7 cellular contexts compared by ENCODE assay signal in genomic region chr19:45451850-45452387, GRCh38. TPM values are rescaled to one million over a fixed set of nuclear protein-coding genes. Genes with fewer than 3 reads are reported as not detected.
DNase-seq lines count a peak whose midpoint lies in the region; TF ChIP-seq lines count a peak whose summit lies in the region.
"Had no signal": no experiment of that assay in that cellular context is flagged by ENCODE, and none has a peak within 500 bp of the region (broad histone marks: within the 10 kb centered on the region; RNA-seq: fewer than 3 reads in every experiment).

No MANE protein-coding gene starts in this region.

- WGBS in esophagus, 2 donors, result 73 to 80% methylated on average over 12 of the region's 12 CpGs

- POLR2A ChIA-PET in HEK293T (lab: Yijun Ruan, JAX), result no interaction called here

- H3K4me3 ChIP-seq in esophagus (ENCODE audit: low read depth in 1 of 2, low read length in 2 of 2), result peak overlapping the region in 1 of 2 donors; percentile 64
- H3K4me3 ChIP-seq in subcutaneous abdominal adipose tissue (ENCODE audit: low read depth in 1 of 5, low read length in 5 of 5), result peak overlapping the region in 4 of 5 donors; percentile 71 to 90 (median 83)

- no peaks in the 10 kb centered on the region for H3K27me3 ChIP-seq in esophagus (ENCODE audit: control insufficient read depth in 1 of 2, insufficient read depth in 2 of 2, low read length in 2 of 2)
- H3K27me3 ChIP-seq in subcutaneous abdominal adipose tissue (ENCODE audit: control insufficient read depth in 5 of 5, insufficient read depth in 4 of 5, low read length in 5 of 5), result peaks cover 0 to 3% (median 0%) of the 10 kb centered on the region in 5 donors

- no peaks in the 10 kb centered on the region for H3K36me3 ChIP-seq in esophagus (ENCODE audit: control insufficient read depth in 2 of 2, insufficient read depth in 2 of 2, low read length in 1 of 2)
- H3K36me3 ChIP-seq in subcutaneous abdominal adipose tissue (ENCODE audit: control insufficient read depth in 5 of 5, insufficient read depth in 5 of 5, low read length in 5 of 5), result no peaks in the 10 kb centered on the region

- H3K4me1 Mint-ChIP-seq in activated T-cell treated with anti-CD3 and anti-CD28 coated beads, Interleukin-2, amount 50 U/mL, for 24 hours (ENCODE audit: low read depth), result peaks cover 48% of the 10 kb centered on the region

- H3K9me3 Mint-ChIP-seq in activated T-cell treated with anti-CD3 and anti-CD28 coated beads, Interleukin-2, amount 50 U/mL, for 24 hours, result no peaks in the 10 kb centered on the region

- no peaks in the 10 kb centered on the region for H3K27me3 Mint-ChIP-seq in activated T-cell treated with anti-CD3 and anti-CD28 coated beads, Interleukin-2, amount 50 U/mL, for 24 hours

- H3K9me3 ChIP-seq in esophagus (ENCODE audit: control insufficient read depth in 2 of 2, insufficient read depth in 1 of 2, low read depth in 1 of 2, low read length in 1 of 2), result no peaks in the 10 kb centered on the region
- no peaks in the 10 kb centered on the region for H3K9me3 ChIP-seq in subcutaneous abdominal adipose tissue (ENCODE audit: control insufficient read depth in 5 of 5, low read length in 5 of 5)

- H3K9ac ChIP-seq in subcutaneous abdominal adipose tissue (ENCODE audit: low read length in 5 of 5), result no peak overlapping the region

- CTCF ChIA-PET in HEK293T (lab: Yijun Ruan, JAX), result no interaction called here

- no peak for DNase-seq in activated T-cell treated with anti-CD3 and anti-CD28 coated beads, Interleukin-2, amount 50 U/mL, for 24 hours
- DNase-seq in activated T-cell treated with anti-CD3 and anti-CD28 coated beads for 4 hours (no peak), posterior vena cava (ENCODE audit: low spot score) (no peak), HEK293T (ENCODE audit: extremely low spot score) (no peak)
- DNase-seq: NCI-H2029 treated with DMSO at 0.1 percent for 48 hours had no signal

- peaks cover 6% of the 10 kb centered on the region for H3K36me3 Mint-ChIP-seq in activated T-cell treated with anti-CD3 and anti-CD28 coated beads, Interleukin-2, amount 50 U/mL, for 24 hours (ENCODE audit: low read depth)

- H3K4me3 Mint-ChIP-seq in activated T-cell treated with anti-CD3 and anti-CD28 coated beads, Interleukin-2, amount 50 U/mL, for 24 hours, result peak overlapping the region; percentile 80

- H3K27ac ChIP-seq in esophagus (ENCODE audit: low read depth in 2 of 2, low read length in 1 of 2), result peak overlapping the region; percentile 97 to 99
- no peak overlapping the region for H3K27ac ChIP-seq in subcutaneous abdominal adipose tissue (ENCODE audit: low read depth, low read length)

- H3K4me1 ChIP-seq in esophagus (ENCODE audit: control insufficient read depth in 2 of 2, insufficient read depth in 2 of 2, low read length in 1 of 2), result peaks cover 2 to 15% of the 10 kb centered on the region in 2 donors
- H3K4me1 ChIP-seq in subcutaneous abdominal adipose tissue (ENCODE audit: control insufficient read depth in 5 of 5, insufficient read depth in 5 of 5, low read length in 5 of 5), result peaks cover 4 to 41% (median 29%) of the 10 kb centered on the region in 5 donors

- H3K27ac Mint-ChIP-seq in activated T-cell treated with anti-CD3 and anti-CD28 coated beads, Interleukin-2, amount 50 U/mL, for 24 hours, result peak overlapping the region; percentile 91

- intact Hi-C loops in posterior vena cava (cut with DNase I), result loop anchor here in 1 of 2 donors (1.0 kb wide), 1 partner anchor 25 kb away; no protein-coding TSS in a partner anchor

TF ChIP-seq in HEK293T, 16 proteins besides CTCF, POLR2A, EP300 and RAD21:
- TF ChIP-seq HDGF (IDR thresholded peaks at IDR 0.05; ENCODE audit: borderline replicate concordance), result no peak
- TF ChIP-seq, protein P1, sequence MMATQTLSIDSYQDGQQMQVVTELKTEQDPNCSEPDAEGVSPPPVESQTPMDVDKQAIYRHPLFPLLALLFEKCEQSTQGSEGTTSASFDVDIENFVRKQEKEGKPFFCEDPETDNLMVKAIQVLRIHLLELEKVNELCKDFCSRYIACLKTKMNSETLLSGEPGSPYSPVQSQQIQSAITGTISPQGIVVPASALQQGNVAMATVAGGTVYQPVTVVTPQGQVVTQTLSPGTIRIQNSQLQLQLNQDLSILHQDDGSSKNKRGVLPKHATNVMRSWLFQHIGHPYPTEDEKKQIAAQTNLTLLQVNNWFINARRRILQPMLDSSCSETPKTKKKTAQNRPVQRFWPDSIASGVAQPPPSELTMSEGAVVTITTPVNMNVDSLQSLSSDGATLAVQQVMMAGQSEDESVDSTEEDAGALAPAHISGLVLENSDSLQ (IDR thresholded peaks at IDR 0.05), result no peak

RNA-seq across cellular contexts. Expression of gene FOSB, which starts 15.9 kb away (rescaled TPM):
- 10 to 100 TPM in 1 of 2 donors, 1 to 10 TPM in 1; 1.1 to 13.8 TPM for polyA plus RNA-seq in esophagus
- total RNA-seq in posterior vena cava, result 10 to 100 TPM; 33.2 to 73.0 TPM

RNA-seq across cellular contexts. Expression of gene ERCC1, which starts 28.2 kb away (rescaled TPM):
- polyA plus RNA-seq in esophagus, result 10 to 100 TPM; 33.3 to 33.4 TPM
- 10 to 100 TPM; 65.0 to 68.4 TPM for total RNA-seq in posterior vena cava

RNA-seq across cellular contexts. Expression of gene RTN2, which starts 44.9 kb away (rescaled TPM):
- 1 to 10 TPM; 2.4 to 5.1 TPM for polyA plus RNA-seq in esophagus
- 10 to 100 TPM in 1 of 2 donors, 1 to 10 TPM in 1; 9.4 to 14.5 TPM for total RNA-seq in posterior vena cava

RNA-seq across cellular contexts. Expression of gene POLR1G, which starts 45.5 kb away (rescaled TPM):
- polyA plus RNA-seq in esophagus, result 1 to 10 TPM; 6.3 to 6.8 TPM
- 1 to 10 TPM; 4.2 to 4.8 TPM for total RNA-seq in posterior vena cava

RNA-seq across cellular contexts. Expression of gene PPM1N, which starts 46.3 kb away (rescaled TPM):
- 1 to 10 TPM; 2.3 to 2.5 TPM for polyA plus RNA-seq in esophagus
- 1 to 10 TPM in 1 of 2 donors, under 1 TPM in 1; 0.67 to 1.9 TPM for total RNA-seq in posterior vena cava
